In genomic region chr6:158231551-158232444, GRCh38 we compare ENCODE assay signal across 8 cellular contexts.
DNase-seq lines count a peak whose midpoint lies in the region; ATAC-seq and TF ChIP-seq lines count a peak whose summit lies in the region.

No MANE protein-coding gene starts in this region.

- H3K27me3 Mint-ChIP-seq in activated naive CD4-positive, alpha-beta T cell treated with anti-CD3 and anti-CD28 coated beads, Interleukin-2, amount 10 ng/mL, durations not matched to agents 7 days and 5 days, result peaks cover 13% of the 10 kb centered on the region
- H3K27me3 Mint-ChIP-seq in glutamatergic neuron (ENCODE audit: unreplicated experiment), result peaks cover 18% of the 10 kb centered on the region

- peak; percentile 49 for TF ChIP-seq POLR2A in transverse colon (IDR thresholded peaks at IDR 0.05)

- peaks cover 39% of the 10 kb centered on the region for H3K79me2 ChIP-seq in osteoblast (ENCODE audit: insufficient read depth, low read length)

- peaks cover 28% of the 10 kb centered on the region for H4K20me1 ChIP-seq in osteoblast (ENCODE audit: insufficient read depth, low read length)

- H3K27me3 ChIP-seq in osteoblast (ENCODE audit: insufficient read depth, low read length) (no peaks in the 10 kb centered on the region), transverse colon (no peaks in the 10 kb centered on the region)

- H3K36me3 Mint-ChIP-seq in activated naive CD4-positive, alpha-beta T cell treated with anti-CD3 and anti-CD28 coated beads, Interleukin-2, amount 10 ng/mL, durations not matched to agents 7 days and 5 days, result peaks cover 3% of the 10 kb centered on the region
- no peaks in the 10 kb centered on the region for H3K36me3 Mint-ChIP-seq in glutamatergic neuron (ENCODE audit: unreplicated experiment)

- H3K4me2 ChIP-seq in osteoblast (ENCODE audit: insufficient read depth, low read length), result peak overlapping the region; percentile 84

- H2AFZ ChIP-seq in osteoblast (ENCODE audit: low read length), result peak overlapping the region; percentile 85

- TF ChIP-seq CTCF in glutamatergic neuron (IDR thresholded peaks at IDR 0.05; ENCODE audit: partially characterized antibody, unreplicated experiment) (no peak), osteoblast (IDR thresholded peaks at IDR 0.05; ENCODE audit: extremely low read depth, low read depth, low read length) (no peak), transverse colon (IDR thresholded peaks at IDR 0.05) (no peak)

- intact Hi-C loops in transverse colon (cut with DNase I; ENCODE audit: low total_unique reads), result no loop called here

- CTCF ChIA-PET in activated naive CD4-positive, alpha-beta T cell treated with anti-CD3 and anti-CD28 coated beads, Interleukin-2, amount 10 ng/mL, durations not matched to agents 7 days and 5 days (lab: Charles Lee), result interaction anchor here (0.6 to 2.5 kb wide), 2 partner anchors 11 to 453 kb away, joined by 3 to 10 read pairs; no protein-coding TSS in a partner anchor

- in situ Hi-C loops in SK-MEL-5 (cut with HindIII; ENCODE audit: low pct_unique_long_range_greater_than_20kb, low sequenced_read_pairs) (no loop called here), transverse colon (cut with MboI; ENCODE audit: low pct_ligation_motif_present in 1 of 4, low pct_unique_long_range_greater_than_20kb in 1 of 4, low sequenced_read_pairs in 3 of 4) (no loop called here)

- peaks cover 25% of the 10 kb centered on the region for H3K4me1 Mint-ChIP-seq in activated naive CD4-positive, alpha-beta T cell treated with anti-CD3 and anti-CD28 coated beads, Interleukin-2, amount 10 ng/mL, durations not matched to agents 7 days and 5 days
- H3K4me1 Mint-ChIP-seq in glutamatergic neuron (ENCODE audit: low read depth, unreplicated experiment), result peaks cover 18% of the 10 kb centered on the region

- 3% methylated on average over 71 of the region's 123 CpGs; no CpG with 5 or more reads in 1 of the 2 donors for WGBS in transverse colon (ENCODE audit: low coverage in 1 of 2), 2 donors

- DNase-seq in DMS153 treated with DMSO at 0.1 percent for 48 hours (lab: John Stamatoyannopoulos, UW; ENCODE audit: unreplicated experiment), result peak; percentile 48
- peak; percentile 85 for DNase-seq in HuH-7.5 (ENCODE audit: low spot score)
- DNase-seq in SK-MEL-5 (ENCODE audit: low read depth, low spot score), result peak; percentile 58
- peak; percentile 82 for DNase-seq in activated naive CD4-positive, alpha-beta T cell treated with anti-CD3 and anti-CD28 coated beads, Interleukin-2, amount 10 ng/mL, durations not matched to agents 7 days and 5 days
- peak; percentile 86 for DNase-seq in glutamatergic neuron
- DNase-seq in osteoblast (ENCODE audit: insufficient read length, low spot score, missing footprints), result peak; percentile 100
- DNase-seq in transverse colon, result peak; percentile 79

- peak overlapping the region; percentile 90 for H3K4me3 Mint-ChIP-seq in activated naive CD4-positive, alpha-beta T cell treated with anti-CD3 and anti-CD28 coated beads, Interleukin-2, amount 10 ng/mL, durations not matched to agents 7 days and 5 days
- H3K4me3 Mint-ChIP-seq in glutamatergic neuron (ENCODE audit: unreplicated experiment), result peak overlapping the region; percentile 99

- H3K9me3 ChIP-seq in osteoblast (ENCODE audit: low read depth, low read length), result no peaks in the 10 kb centered on the region
- no peaks in the 10 kb centered on the region for H3K9me3 ChIP-seq in transverse colon

- TF ChIP-seq EP300 in transverse colon (IDR thresholded peaks at IDR 0.05; ENCODE audit: low read depth), result no peak

- ATAC-seq in GM21526 (IDR thresholded peaks at IDR 0.05; ENCODE audit: low FRiP score, unreplicated experiment), result peak; percentile 64

- peak overlapping the region; percentile 86 for H3K27ac Mint-ChIP-seq in activated naive CD4-positive, alpha-beta T cell treated with anti-CD3 and anti-CD28 coated beads, Interleukin-2, amount 10 ng/mL, durations not matched to agents 7 days and 5 days
- H3K27ac Mint-ChIP-seq in glutamatergic neuron (ENCODE audit: unreplicated experiment), result peak overlapping the region; percentile 91

- H3K9me3 Mint-ChIP-seq in activated naive CD4-positive, alpha-beta T cell treated with anti-CD3 and anti-CD28 coated beads, Interleukin-2, amount 10 ng/mL, durations not matched to agents 7 days and 5 days, result no peaks in the 10 kb centered on the region
- H3K9me3 Mint-ChIP-seq in glutamatergic neuron (ENCODE audit: unreplicated experiment), result peaks cover 14% of the 10 kb centered on the region

- peaks cover 14% of the 10 kb centered on the region for H3K4me1 ChIP-seq in osteoblast (ENCODE audit: insufficient read depth, low read length)
- H3K4me1 ChIP-seq in transverse colon, result peaks cover 0 to 29% (median 28%) of the 10 kb centered on the region in 4 donors

- H3K4me3 ChIP-seq in osteoblast (ENCODE audit: insufficient read depth, low read length) (peak overlapping the region; percentile 89), transverse colon (peak overlapping the region; percentile 52 to 87 (median 60))

- H3K27ac ChIP-seq in osteoblast (ENCODE audit: low read depth, low read length) (peak overlapping the region; percentile 69), transverse colon (peak overlapping the region; percentile 91 to 96 (median 92))

- no peaks in the 10 kb centered on the region for H3K36me3 ChIP-seq in osteoblast (ENCODE audit: insufficient read depth, low read length)
- no peaks in the 10 kb centered on the region for H3K36me3 ChIP-seq in transverse colon

Comparison
In these comparisons a context has a peak if more than half of its experiments do, and no peak if none do; other contexts are left out.
1. Peak in every context shown above with its lines: DNase-seq, ATAC-seq, H3K4me3 ChIP-seq and H3K27ac ChIP-seq.
2. DNase-seq: peak in every context shown above with its lines; median percentile 100 in osteoblast; 86 in glutamatergic neuron; 85 in HuH-7.5; 82 in activated naive CD4-positive, alpha-beta T cell treated with anti-CD3 and anti-CD28 coated beads, Interleukin-2, amount 10 ng/mL, durations not matched to agents 7 days and 5 days; 79 in transverse colon; 58 in SK-MEL-5; 48 in DMS153 treated with DMSO at 0.1 percent for 48 hours.